8 cellular contexts compared by ENCODE assay signal in the genomic region with DNA sequence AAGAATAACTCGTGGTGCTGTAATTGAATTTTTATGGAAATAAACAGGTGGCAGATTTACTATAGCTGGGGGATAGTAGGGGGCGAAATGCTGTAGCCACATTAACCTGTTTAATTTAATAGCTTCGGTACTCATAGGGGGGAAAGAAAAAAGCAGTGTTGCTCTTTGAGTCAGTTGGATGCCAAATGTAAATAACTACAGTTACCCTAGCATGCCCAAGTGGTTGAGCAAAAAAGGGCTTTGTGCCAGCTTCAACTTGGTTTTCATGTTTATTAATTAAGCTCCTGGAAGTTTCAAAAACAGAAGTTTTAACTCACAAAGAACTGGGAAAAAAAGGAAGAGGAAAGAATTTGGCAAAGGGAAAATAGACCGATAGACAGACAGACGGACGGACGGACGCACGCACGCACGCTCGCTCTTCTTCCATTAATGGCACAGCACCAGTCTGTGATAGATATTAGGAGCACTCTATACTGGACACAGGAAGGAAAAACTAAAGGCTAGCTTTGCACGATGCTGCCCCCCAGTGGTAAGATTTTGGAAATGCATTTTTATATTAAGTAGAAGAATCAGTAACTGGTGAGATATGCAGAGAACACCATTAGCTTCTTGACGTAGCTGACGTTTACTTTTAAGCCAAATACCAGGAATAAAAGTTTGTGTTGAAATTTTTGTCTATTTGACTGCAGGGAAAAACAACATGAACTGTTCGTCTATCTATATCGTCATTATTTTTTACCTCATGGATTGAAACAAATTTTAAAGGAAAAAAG.
DNase-seq lines count a peak whose midpoint lies in the region; ATAC-seq, FAIRE-seq and TF ChIP-seq lines count a peak whose summit lies in the region.

No MANE protein-coding gene starts in this region.

- peak; percentile 80 for FAIRE-seq in GM19239 (lab: Jason Lieb, UNC)

- DNase-seq in DMS153 treated with DMSO at 0.1 percent for 48 hours (lab: John Stamatoyannopoulos, UW; ENCODE audit: unreplicated experiment) (peak; percentile 76), GM19239 (ENCODE audit: insufficient read length, low spot score) (peak; percentile 66), NCI-H2196 treated with DMSO at 0.1 percent for 48 hours (lab: John Stamatoyannopoulos, UW; ENCODE audit: unreplicated experiment) (peak; percentile 20), activated B cell treated with CpG ODN at 0.5 μM for 24 hours (no peak), glomerular visceral epithelial cell (ENCODE audit: extremely low spot score) (peak; percentile 88), pons (ENCODE audit: low spot score) (peak; percentile 88)
- DNase-seq in activated CD8-positive, alpha-beta memory T cell treated with anti-CD3 and anti-CD28 coated beads, Interleukin-2, amount 10 ng/mL, durations not matched to agents 7 days and 5 days, result no peak

- no peaks in the 10 kb centered on the region for H3K9me3 Mint-ChIP-seq in activated B cell treated with CpG ODN at 0.5 μM for 24 hours
- H3K9me3 Mint-ChIP-seq in activated CD8-positive, alpha-beta memory T cell treated with anti-CD3 and anti-CD28 coated beads, Interleukin-2, amount 10 ng/mL, durations not matched to agents 7 days and 5 days (ENCODE audit: low read depth), result no peaks in the 10 kb centered on the region

- POLR2A ChIA-PET in activated B cell treated with CpG ODN at 0.5 μM for 24 hours (lab: Charles Lee), result no interaction called here

- peak; percentile 89 for ATAC-seq in HG03175 (IDR thresholded peaks at IDR 0.05; ENCODE audit: unreplicated experiment)
- ATAC-seq in activated B cell treated with CpG ODN at 0.5 μM for 24 hours (ENCODE audit: low read depth), result peak; percentile 61
- no peak for ATAC-seq in activated CD8-positive, alpha-beta memory T cell treated with anti-CD3 and anti-CD28 coated beads, Interleukin-2, amount 10 ng/mL, durations not matched to agents 7 days and 5 days

- no peaks in the 10 kb centered on the region for H3K4me1 Mint-ChIP-seq in activated B cell treated with CpG ODN at 0.5 μM for 24 hours
- H3K4me1 Mint-ChIP-seq in activated CD8-positive, alpha-beta memory T cell treated with anti-CD3 and anti-CD28 coated beads, Interleukin-2, amount 10 ng/mL, durations not matched to agents 7 days and 5 days, result no peaks in the 10 kb centered on the region

- TF ChIP-seq CTCF in activated B cell treated with CpG ODN at 0.5 μM for 24 hours (IDR thresholded peaks at IDR 0.05), result peak; percentile 25

- CTCF ChIA-PET in activated B cell treated with CpG ODN at 0.5 μM for 24 hours (lab: Charles Lee), result interaction anchor here (0.7 to 2.6 kb wide), 19 partner anchors 10 to 270 kb away, joined by 3 to 32 read pairs (median 4); a partner anchor contains a TSS
- CTCF ChIA-PET in activated CD8-positive, alpha-beta memory T cell treated with anti-CD3 and anti-CD28 coated beads, Interleukin-2, amount 10 ng/mL, durations not matched to agents 7 days and 5 days (lab: Charles Lee), result interaction anchor here (0.7 to 1.8 kb wide), 9 partner anchors 11 to 591 kb away, joined by 3 to 7 read pairs (median 4); no protein-coding TSS in a partner anchor

- no peak overlapping the region for H3K4me3 Mint-ChIP-seq in activated B cell treated with CpG ODN at 0.5 μM for 24 hours
- no peak overlapping the region for H3K4me3 Mint-ChIP-seq in activated CD8-positive, alpha-beta memory T cell treated with anti-CD3 and anti-CD28 coated beads, Interleukin-2, amount 10 ng/mL, durations not matched to agents 7 days and 5 days

- no peaks in the 10 kb centered on the region for H3K36me3 Mint-ChIP-seq in activated B cell treated with CpG ODN at 0.5 μM for 24 hours (ENCODE audit: low read depth)
- H3K36me3 Mint-ChIP-seq in activated CD8-positive, alpha-beta memory T cell treated with anti-CD3 and anti-CD28 coated beads, Interleukin-2, amount 10 ng/mL, durations not matched to agents 7 days and 5 days, result no peaks in the 10 kb centered on the region

- no peak overlapping the region for H3K27ac Mint-ChIP-seq in activated B cell treated with CpG ODN at 0.5 μM for 24 hours
- no peak overlapping the region for H3K27ac Mint-ChIP-seq in activated CD8-positive, alpha-beta memory T cell treated with anti-CD3 and anti-CD28 coated beads, Interleukin-2, amount 10 ng/mL, durations not matched to agents 7 days and 5 days

- intact Hi-C loops in activated B cell treated with CpG ODN at 0.5 μM for 24 hours (cut with micrococcal nuclease), result loop anchor here (1.0 to 10.0 kb wide), 4 partner anchors 55 to 784 kb away; no protein-coding TSS in a partner anchor

- peaks cover 9% of the 10 kb centered on the region for H3K27me3 Mint-ChIP-seq in activated B cell treated with CpG ODN at 0.5 μM for 24 hours
- no peaks in the 10 kb centered on the region for H3K27me3 Mint-ChIP-seq in activated CD8-positive, alpha-beta memory T cell treated with anti-CD3 and anti-CD28 coated beads, Interleukin-2, amount 10 ng/mL, durations not matched to agents 7 days and 5 days

Comparison
In these comparisons a context has a peak if more than half of its experiments do, and no peak if none do; other contexts are left out.
1. DNase-seq: peak in DMS153 treated with DMSO at 0.1 percent for 48 hours (single experiment), GM19239 (single experiment), NCI-H2196 treated with DMSO at 0.1 percent for 48 hours (single experiment), glomerular visceral epithelial cell (single experiment) and pons (single experiment); none in activated B cell treated with CpG ODN at 0.5 μM for 24 hours (single experiment) and activated CD8-positive, alpha-beta memory T cell treated with anti-CD3 and anti-CD28 coated beads, Interleukin-2, amount 10 ng/mL, durations not matched to agents 7 days and 5 days (single experiment).